10 cellular contexts compared by ENCODE assay signal in genomic region chr10:3764626-3765375, GRCh38. TPM values are rescaled to one million over a fixed set of nuclear protein-coding genes. Genes with fewer than 3 reads are reported as not detected.
DNase-seq lines count a peak whose midpoint lies in the region; ATAC-seq lines count a peak whose summit lies in the region.
"Had no signal": no experiment of that assay in that cellular context is flagged by ENCODE, and none has a peak within 500 bp of the region (broad histone marks: within the 10 kb centered on the region; RNA-seq: fewer than 3 reads in every experiment).

No MANE protein-coding gene starts in this region.

- H3K4me3 Mint-ChIP-seq in activated T-helper 2 cell treated with anti-CD3 and anti-CD28 coated beads, Interferon-gamma antibody, Interleukin-2, Interleukin-4, amounts not matched to agents 10 μg/mL and 5 μg/mL and 100 μg/mL, durations not matched to agents 14 hours and 24 hours and 36 hours (ENCODE audit: low read depth), result peak overlapping the region; percentile 11
- H3K4me3 Mint-ChIP-seq in naive B cell, result peak overlapping the region in 7 of 8 donors; percentile 23 to 83 (median 66)

- H3K4me1 Mint-ChIP-seq in activated T-helper 2 cell treated with anti-CD3 and anti-CD28 coated beads, Interferon-gamma antibody, Interleukin-2, Interleukin-4, amounts not matched to agents 10 μg/mL and 5 μg/mL and 100 μg/mL, durations not matched to agents 14 hours and 24 hours and 36 hours (ENCODE audit: low read depth), result peaks cover 58% of the 10 kb centered on the region
- H3K4me1 Mint-ChIP-seq in naive B cell, result peaks cover 16 to 59% (median 34%) of the 10 kb centered on the region in 3 donors

- peak overlapping the region; percentile 62 for H3K27ac Mint-ChIP-seq in activated T-helper 2 cell treated with anti-CD3 and anti-CD28 coated beads, Interferon-gamma antibody, Interleukin-2, Interleukin-4, amounts not matched to agents 10 μg/mL and 5 μg/mL and 100 μg/mL, durations not matched to agents 14 hours and 24 hours and 36 hours
- H3K27ac Mint-ChIP-seq in naive B cell, result peak overlapping the region in 4 of 6 donors; percentile 16 to 72 (median 24)

- no peaks in the 10 kb centered on the region for H3K27me3 Mint-ChIP-seq in activated T-helper 2 cell treated with anti-CD3 and anti-CD28 coated beads, Interferon-gamma antibody, Interleukin-2, Interleukin-4, amounts not matched to agents 10 μg/mL and 5 μg/mL and 100 μg/mL, durations not matched to agents 14 hours and 24 hours and 36 hours (ENCODE audit: low read depth)
- H3K27me3 Mint-ChIP-seq in naive B cell, result no peaks in the 10 kb centered on the region

- no peak for ATAC-seq in naive B cell (ENCODE audit: low read depth in 2 of 2)
- no peak for ATAC-seq in GM21825 (IDR thresholded peaks at IDR 0.05; ENCODE audit: unreplicated experiment)

- H3K36me3 Mint-ChIP-seq in activated T-helper 2 cell treated with anti-CD3 and anti-CD28 coated beads, Interferon-gamma antibody, Interleukin-2, Interleukin-4, amounts not matched to agents 10 μg/mL and 5 μg/mL and 100 μg/mL, durations not matched to agents 14 hours and 24 hours and 36 hours (ENCODE audit: low read depth), result peaks cover 10% of the 10 kb centered on the region
- H3K36me3 Mint-ChIP-seq in naive B cell, result peaks cover 4 to 17% of the 10 kb centered on the region in 2 donors

- intact Hi-C loops in activated T-helper 2 cell treated with anti-CD3 and anti-CD28 coated beads, Interferon-gamma antibody, Interleukin-2, Interleukin-4, amounts not matched to agents 10 μg/mL and 5 μg/mL and 100 μg/mL, durations not matched to agents 14 hours and 24 hours and 36 hours (cut with micrococcal nuclease), result loop anchor here (1.0 kb wide), 1 partner anchor 8 kb away; no protein-coding TSS in a partner anchor

- peaks cover 10% of the 10 kb centered on the region for H3K9me3 Mint-ChIP-seq in activated T-helper 2 cell treated with anti-CD3 and anti-CD28 coated beads, Interferon-gamma antibody, Interleukin-2, Interleukin-4, amounts not matched to agents 10 μg/mL and 5 μg/mL and 100 μg/mL, durations not matched to agents 14 hours and 24 hours and 36 hours
- H3K9me3 Mint-ChIP-seq in naive B cell, result peaks cover 5 to 20% (median 9%) of the 10 kb centered on the region in 7 donors

- peak; percentile 41 for DNase-seq in GDM1 (lab: John Stamatoyannopoulos, UW)
- DNase-seq in NOMO-1 treated with dmso at 0.1 percent for 144 hours (lab: John Stamatoyannopoulos, UW; ENCODE audit: unreplicated experiment), result peak; percentile 12
- DNase-seq in activated T-helper 2 cell treated with anti-CD3 and anti-CD28 coated beads, Interferon-gamma antibody, Interleukin-2, Interleukin-4, amounts not matched to agents 10 μg/mL and 5 μg/mL and 100 μg/mL, durations not matched to agents 14 hours and 24 hours and 36 hours (ENCODE audit: low spot score), result peak; percentile 49
- no peak for DNase-seq in naive B cell
- DNase-seq in NK-92 treated with Interleukin-12 subunit alpha and Interleukin-12 subunit beta, amount 100 ng/mL, for 24 hours (lab: John Stamatoyannopoulos, UW), result no peak
- no peak for DNase-seq in NCI-H2081 (lab: John Stamatoyannopoulos, UW)
- DNase-seq in NCI-H226, result no peak
- DNase-seq: KG1, T1000 had no signal

RNA-seq across cellular contexts. Expression of gene KLF6, which starts 20.2 kb away (rescaled TPM):
- total RNA-seq in activated T-helper 2 cell treated with anti-CD3 and anti-CD28 coated beads, Interferon-gamma antibody, Interleukin-2, Interleukin-4, amounts not matched to agents 10 μg/mL and 5 μg/mL and 100 μg/mL, durations not matched to agents 14 hours and 24 hours and 36 hours, result 126 and 129 TPM in 2 replicates
- 1,000 to 10,000 TPM in 1 of 6 donors, 100 to 1,000 TPM in 5; 316 to 1,111 (median 647) TPM for polyA plus RNA-seq in naive B cell (ENCODE audit: low read depth in 6 of 6)

Comparison
In these comparisons a context has a peak if more than half of its experiments do, and no peak if none do; other contexts are left out.
1. DNase-seq: peak in GDM1 (single experiment), NOMO-1 treated with dmso at 0.1 percent for 144 hours (single experiment) and activated T-helper 2 cell treated with anti-CD3 and anti-CD28 coated beads, Interferon-gamma antibody, Interleukin-2, Interleukin-4, amounts not matched to agents 10 μg/mL and 5 μg/mL and 100 μg/mL, durations not matched to agents 14 hours and 24 hours and 36 hours (single experiment); none in naive B cell (single experiment), NK-92 treated with Interleukin-12 subunit alpha and Interleukin-12 subunit beta, amount 100 ng/mL, for 24 hours (single experiment), NCI-H2081 (0 of 2) and NCI-H226 (single experiment).